In the genomic region with DNA sequence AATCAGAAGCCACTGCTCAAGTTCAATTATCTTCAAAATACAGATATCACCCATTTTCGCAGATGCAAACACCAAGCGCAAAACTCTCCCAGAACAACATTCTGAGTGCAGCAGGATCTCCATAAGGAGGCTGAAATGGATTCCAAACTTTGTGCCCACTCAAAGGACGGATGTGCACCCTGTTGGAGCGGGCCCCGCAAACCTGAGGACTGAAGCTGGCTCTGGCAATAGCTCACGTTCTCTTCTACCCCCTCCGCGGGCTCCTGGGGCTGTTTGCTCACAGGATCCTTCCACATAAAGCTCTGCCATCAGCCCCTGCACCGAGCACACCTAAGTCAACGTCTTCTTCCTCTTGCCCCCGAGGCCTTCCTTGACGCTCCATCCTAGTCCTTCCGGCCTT, we compare ENCODE assay signal across 12 cellular contexts. TPM values are rescaled to one million over a fixed set of nuclear protein-coding genes. Genes with fewer than 3 reads are reported as not detected.
DNase-seq lines count a peak whose midpoint lies in the region; ATAC-seq and TF ChIP-seq lines count a peak whose summit lies in the region.
"Had no signal": no experiment of that assay in that cellular context is flagged by ENCODE, and none has a peak within 500 bp of the region (broad histone marks: within the 10 kb centered on the region; RNA-seq: fewer than 3 reads in every experiment).

No MANE protein-coding gene starts in this region.

- no peaks in the 10 kb centered on the region for H3K36me3 Mint-ChIP-seq in activated naive CD8-positive, alpha-beta T cell
- peaks cover 0 to 28% (median 0%) of the 10 kb centered on the region in 5 donors for H3K36me3 Mint-ChIP-seq in naive thymus-derived CD4-positive, alpha-beta T cell

- intact Hi-C loops in naive thymus-derived CD4-positive, alpha-beta T cell (cut with micrococcal nuclease): loop anchor here in 1 of 2 donors (2.0 kb wide), 1 partner anchor 18 kb away; no protein-coding TSS in a partner anchor

- H3F3A ChIP-seq in DOHH2 (ENCODE audit: control insufficient read depth, insufficient read depth): peaks cover 42% of the 10 kb centered on the region

- POLR2A ChIA-PET in naive thymus-derived CD4-positive, alpha-beta T cell (lab: Charles Lee): interaction anchor here (6.3 to 7.7 kb wide), 2 partner anchors 13 to 16 kb away, joined by 51 to 254 read pairs; a partner anchor contains a TSS

- H3K4me2 ChIP-seq in BLaER1 treated with 17β-estradiol and CSF1 and Interleukin-3, amounts not matched to agents 10 nM and 100 nM: peak overlapping the region; percentile 73 to 90 (median 80)
- H3K4me2 ChIP-seq in DOHH2 (ENCODE audit: low read length): peak overlapping the region; percentile 93

- H3K4me1 Mint-ChIP-seq in activated naive CD8-positive, alpha-beta T cell (ENCODE audit: low read depth): peaks cover 74% of the 10 kb centered on the region
- peaks cover 56 to 83% (median 73%) of the 10 kb centered on the region in 7 donors for H3K4me1 Mint-ChIP-seq in naive thymus-derived CD4-positive, alpha-beta T cell

- peaks cover 0 to 15% (median 4%) of the 10 kb centered on the region in 11 experiments; a peak in 6 of 22 replicates for H3K36me3 ChIP-seq in BLaER1 treated with 17β-estradiol and CSF1 and Interleukin-3, amounts not matched to agents 10 nM and 100 nM
- peaks cover 30% of the 10 kb centered on the region for H3K36me3 ChIP-seq in DOHH2 (ENCODE audit: control insufficient read depth, low read length)
- no peaks in the 10 kb centered on the region for H3K36me3 ChIP-seq in naive thymus-derived CD4-positive, alpha-beta T cell (ENCODE audit: control insufficient read depth in 2 of 3, insufficient read depth in 3 of 3, low read length in 3 of 3)

- peak overlapping the region; percentile 59 to 96 (median 87); a peak in 21 of 22 replicates for H3K9ac ChIP-seq in BLaER1 treated with 17β-estradiol and CSF1 and Interleukin-3, amounts not matched to agents 10 nM and 100 nM

- no peaks in the 10 kb centered on the region for H3K27me3 ChIP-seq in BLaER1 treated with 17β-estradiol and CSF1 and Interleukin-3, amounts not matched to agents 10 nM and 100 nM
- H3K27me3 ChIP-seq in DOHH2 (ENCODE audit: control insufficient read depth, low read length): no peaks in the 10 kb centered on the region
- H3K27me3 ChIP-seq in naive thymus-derived CD4-positive, alpha-beta T cell (ENCODE audit: control insufficient read depth in 2 of 2, insufficient read depth in 2 of 2, low read length in 2 of 2): no peaks in the 10 kb centered on the region

- H4K20me1 ChIP-seq in BLaER1 treated with 17β-estradiol and CSF1 and Interleukin-3, amounts not matched to agents 10 nM and 100 nM: no peaks in the 10 kb centered on the region
- no peaks in the 10 kb centered on the region for H4K20me1 ChIP-seq in DOHH2 (ENCODE audit: control insufficient read depth, insufficient read depth, low read depth, low read length)

- CTCF ChIA-PET in naive thymus-derived CD4-positive, alpha-beta T cell (lab: Charles Lee): interaction anchor here (0.9 to 6.3 kb wide), 5 partner anchors 8 to 19 kb away, joined by 3 to 47 read pairs (median 8); no protein-coding TSS in a partner anchor

- DNase-seq in naive thymus-derived CD4-positive, alpha-beta T cell: no peak
- DNase-seq in C1 segment of cervical spinal cord (lab: John Stamatoyannopoulos, UW): no peak
- DNase-seq in HK-2 (ENCODE audit: unreplicated experiment): no peak
- DNase-seq in cerebellar nuclear complex (lab: John Stamatoyannopoulos, UW): no peak
- DNase-seq in NCI-H1930 (lab: John Stamatoyannopoulos, UW): no peak
- DNase-seq: activated effector memory CD4-positive, alpha-beta T cell treated with anti-CD3 and anti-CD28 coated beads, Interleukin-2, amount 50 U/mL, for 16 hours; NCI-H345; stimulated activated CD4-positive, alpha-beta T cell treated with anti-CD3 and anti-CD28 coated beads, Interleukin-1b, Interleukin-23, amount 100 ng/mL, for 48 hours; stimulated activated naive CD4-positive, alpha-beta T cell treated with Interleukin-2 at 50 U/mL for 16 hours had no signal

- peaks cover 21% of the 10 kb centered on the region for H3K79me2 ChIP-seq in DOHH2 (ENCODE audit: control insufficient read depth, low read length)

- no peaks in the 10 kb centered on the region for H3K27me3 Mint-ChIP-seq in activated naive CD8-positive, alpha-beta T cell
- no peaks in the 10 kb centered on the region for H3K27me3 Mint-ChIP-seq in naive thymus-derived CD4-positive, alpha-beta T cell

- TF ChIP-seq CTCF in DOHH2 (IDR thresholded peaks at IDR 0.05; ENCODE audit: low read depth, low read length, poor library complexity, severe bottlenecking): no peak

- peak overlapping the region in 5 of 10 experiments; percentile 15 to 42 (median 26); a peak in 9 of 20 replicates for H3K4me3 ChIP-seq in BLaER1 treated with 17β-estradiol and CSF1 and Interleukin-3, amounts not matched to agents 10 nM and 100 nM
- peak overlapping the region; percentile 84 for H3K4me3 ChIP-seq in DOHH2 (ENCODE audit: low read length)
- no peak overlapping the region for H3K4me3 ChIP-seq in naive thymus-derived CD4-positive, alpha-beta T cell (ENCODE audit: low read length)

- ATAC-seq in naive thymus-derived CD4-positive, alpha-beta T cell: no peak

- peaks cover 75 to 93% (median 83%) of the 10 kb centered on the region in 10 experiments for H3K4me1 ChIP-seq in BLaER1 treated with 17β-estradiol and CSF1 and Interleukin-3, amounts not matched to agents 10 nM and 100 nM
- H3K4me1 ChIP-seq in DOHH2 (ENCODE audit: control insufficient read depth, low read length): peaks cover 99% of the 10 kb centered on the region
- H3K4me1 ChIP-seq in naive thymus-derived CD4-positive, alpha-beta T cell (ENCODE audit: control insufficient read depth in 2 of 2, insufficient read depth in 2 of 2, low read length in 2 of 2): peaks cover 16 to 39% of the 10 kb centered on the region in 2 donors

- H3K9me3 Mint-ChIP-seq in activated naive CD8-positive, alpha-beta T cell (ENCODE audit: low read depth): no peaks in the 10 kb centered on the region
- H3K9me3 Mint-ChIP-seq in naive thymus-derived CD4-positive, alpha-beta T cell: peaks cover 0 to 7% (median 0%) of the 10 kb centered on the region in 11 donors

- H3K27ac ChIP-seq in BLaER1 treated with 17β-estradiol and CSF1 and Interleukin-3, amounts not matched to agents 10 nM and 100 nM: peak overlapping the region; percentile 63 to 100 (median 98)
- peak overlapping the region; percentile 94 for H3K27ac ChIP-seq in DOHH2 (ENCODE audit: low read depth, low read length)
- peak overlapping the region; percentile 66 for H3K27ac ChIP-seq in naive thymus-derived CD4-positive, alpha-beta T cell (ENCODE audit: low read depth, low read length)

- no peaks in the 10 kb centered on the region for H3K9me2 ChIP-seq in DOHH2 (replicated peaks; ENCODE audit: control insufficient read depth, low read length)

- peaks cover 16 to 25% (median 24%) of the 10 kb centered on the region in 11 experiments for H3K9me3 ChIP-seq in BLaER1 treated with 17β-estradiol and CSF1 and Interleukin-3, amounts not matched to agents 10 nM and 100 nM (replicated peaks in 1 of 11)
- peaks cover 15% of the 10 kb centered on the region for H3K9me3 ChIP-seq in DOHH2 (ENCODE audit: control insufficient read depth, insufficient read depth, low read length)
- H3K9me3 ChIP-seq in naive thymus-derived CD4-positive, alpha-beta T cell (ENCODE audit: control insufficient read depth in 2 of 3, low read length in 3 of 3): no peaks in the 10 kb centered on the region

- peak overlapping the region; percentile 28 for H3K4me3 Mint-ChIP-seq in activated naive CD8-positive, alpha-beta T cell
- H3K4me3 Mint-ChIP-seq in naive thymus-derived CD4-positive, alpha-beta T cell: peak overlapping the region; percentile 26 to 96 (median 75)

- H3K27ac Mint-ChIP-seq in activated naive CD8-positive, alpha-beta T cell: peak overlapping the region; percentile 90
- peak overlapping the region; percentile 83 to 96 (median 90) for H3K27ac Mint-ChIP-seq in naive thymus-derived CD4-positive, alpha-beta T cell

RNA-seq across cellular contexts. Expression of a gene that starts 11.7 kb away (rescaled TPM):
- total RNA-seq in naive thymus-derived CD4-positive, alpha-beta T cell: 100 to 1,000 TPM in 4 of 5 experiments, 10 to 100 TPM in 1; 75.0 to 153 (median 140) TPM
- 100 to 1,000 TPM in 1 of 2 donors, 10 to 100 TPM in 1; 94.7 to 135 TPM for polyA plus RNA-seq in naive thymus-derived CD4-positive, alpha-beta T cell
